In the genomic region with DNA sequence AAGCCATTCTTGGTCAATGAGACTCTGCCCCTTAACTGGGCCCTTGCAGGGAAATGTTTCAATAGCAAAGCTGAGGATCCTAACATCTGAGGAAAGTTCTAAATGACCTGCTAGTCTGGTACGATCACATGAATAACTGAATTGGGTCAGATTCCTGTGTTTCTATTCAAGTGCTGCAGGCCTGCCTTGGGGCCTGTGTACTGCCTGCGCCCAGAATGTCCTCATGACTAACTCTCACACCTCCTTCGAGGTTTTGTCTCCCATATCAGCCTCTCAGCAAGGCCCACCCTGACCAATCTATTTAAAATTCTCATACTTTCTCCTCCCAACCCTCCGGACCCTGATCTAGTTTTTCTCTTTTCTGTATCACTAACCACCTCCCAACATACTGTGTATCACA, we compare ENCODE assay signal across 1 cellular context.
TF ChIP-seq lines count a peak whose summit lies in the region.

No MANE protein-coding gene starts in this region.

TF ChIP-seq in IMR-90, 13 proteins besides CTCF, POLR2A, EP300 and RAD21:
- TF ChIP-seq, protein P1, sequence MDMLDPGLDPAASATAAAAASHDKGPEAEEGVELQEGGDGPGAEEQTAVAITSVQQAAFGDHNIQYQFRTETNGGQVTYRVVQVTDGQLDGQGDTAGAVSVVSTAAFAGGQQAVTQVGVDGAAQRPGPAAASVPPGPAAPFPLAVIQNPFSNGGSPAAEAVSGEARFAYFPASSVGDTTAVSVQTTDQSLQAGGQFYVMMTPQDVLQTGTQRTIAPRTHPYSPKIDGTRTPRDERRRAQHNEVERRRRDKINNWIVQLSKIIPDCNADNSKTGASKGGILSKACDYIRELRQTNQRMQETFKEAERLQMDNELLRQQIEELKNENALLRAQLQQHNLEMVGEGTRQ (IDR thresholded peaks at IDR 0.05; ENCODE audit: low read depth, low read length), result no peak
